39 cellular contexts compared by ENCODE assay signal in the genomic region with DNA sequence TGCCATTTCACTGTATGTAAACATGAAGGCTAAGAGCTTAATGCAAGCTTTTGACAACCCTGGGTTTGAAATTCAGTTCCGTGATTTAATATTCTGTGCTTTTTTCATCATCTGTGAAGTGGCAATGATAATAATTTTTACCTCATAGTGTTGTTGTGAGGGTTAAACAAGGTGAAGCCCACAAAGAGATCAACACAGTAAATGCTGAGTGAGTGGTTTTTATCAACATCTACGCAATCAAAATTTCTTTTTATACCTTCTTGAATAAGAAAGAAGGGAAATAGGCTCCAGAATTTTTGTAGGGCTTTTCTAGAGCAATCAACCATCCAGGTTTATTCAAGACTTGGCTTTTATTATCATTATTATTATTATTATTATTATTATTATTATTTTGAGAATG.
"Had no signal": no experiment of that assay in that cellular context is flagged by ENCODE, and none has a peak within 500 bp of the region (broad histone marks: within the 10 kb centered on the region; RNA-seq: fewer than 3 reads in every experiment).

No MANE protein-coding gene starts in this region.

- ATAC-seq: activated CD4-positive, alpha-beta T cell treated with anti-CD3 and anti-CD28 coated beads for 36 hours; activated CD4-positive, CD25-positive, alpha-beta regulatory T cell treated with anti-CD3 and anti-CD28 coated beads, Interleukin-2, amount 50 U/mL, for 24 hours; activated CD8-positive, alpha-beta memory T cell treated with anti-CD3 and anti-CD28 coated beads, Interleukin-2, amount 10 ng/mL, durations not matched to agents 7 days and 5 days; activated CD8-positive, alpha-beta T cell treated with anti-CD3 and anti-CD28 coated beads, Interleukin-2, amount 10 ng/mL, durations not matched to agents 7 days and 5 days; activated naive CD8-positive, alpha-beta T cell treated with anti-CD3 and anti-CD28 coated beads, Interleukin-2, amount 50 U/mL, for 24 hours had no signal

- H3K27ac Mint-ChIP-seq: activated CD4-positive, alpha-beta memory T cell treated with anti-CD3 and anti-CD28 coated beads, Interleukin-2, amount 10 ng/mL, durations not matched to agents 7 days and 5 days; activated CD4-positive, alpha-beta T cell treated with anti-CD3 and anti-CD28 coated beads for 36 hours; activated CD4-positive, alpha-beta T cell treated with anti-CD3 and anti-CD28 coated beads, Interleukin-2, amount 10 ng/mL, durations not matched to agents 7 days and 5 days; activated CD8-positive, alpha-beta memory T cell treated with anti-CD3 and anti-CD28 coated beads, Interleukin-2, amount 10 ng/mL, durations not matched to agents 7 days and 5 days; activated CD8-positive, alpha-beta T cell treated with anti-CD3 and anti-CD28 coated beads, Interleukin-2, amount 10 ng/mL, durations not matched to agents 7 days and 5 days; activated naive CD4-positive, alpha-beta T cell treated with anti-CD3 and anti-CD28 coated beads, Interleukin-2, amount 10 ng/mL, durations not matched to agents 7 days and 5 days; activated naive CD4-positive, alpha-beta T cell treated with anti-CD3 and anti-CD28 coated beads, Interleukin-2, amount 50 U/mL, for 24 hours; activated naive CD8-positive, alpha-beta T cell; activated naive CD8-positive, alpha-beta T cell treated with anti-CD3 and anti-CD28 coated beads, Interleukin-2, amount 10 ng/mL, durations not matched to agents 7 days and 5 days; activated naive CD8-positive, alpha-beta T cell treated with anti-CD3 and anti-CD28 coated beads, Interleukin-2, amount 50 U/mL, for 24 hours; activated T-cell treated with anti-CD3 and anti-CD28 coated beads, Interleukin-2, amount 50 U/mL, for 24 hours; activated T-helper 2 cell treated with anti-CD3 and anti-CD28 coated beads, Interferon-gamma antibody, Interleukin-2, Interleukin-4, amounts not matched to agents 10 μg/mL and 5 μg/mL and 100 μg/mL, durations not matched to agents 14 hours and 24 hours and 36 hours; brain; T-helper 1 cell treated with Interleukin-12 subunit alpha and Interleukin-12 subunit beta and Interleukin-4 antibody, amounts not matched to agents 30 μg/mL and 1 μg/mL, for 36 hours; T-helper 2 cell treated with Interferon-gamma antibody and Interleukin-4, amounts not matched to agents 5 μg/mL and 100 μg/mL, for 36 hours had no signal

- DNase-seq: activated CD4-positive, alpha-beta memory T cell treated with anti-CD3 and anti-CD28 coated beads, Interleukin-2, amount 10 ng/mL, durations not matched to agents 7 days and 5 days; activated CD4-positive, alpha-beta T cell treated with anti-CD3 and anti-CD28 coated beads for 1 hour; activated CD4-positive, alpha-beta T cell treated with anti-CD3 and anti-CD28 coated beads for 36 hours; activated CD4-positive, alpha-beta T cell treated with anti-CD3 and anti-CD28 coated beads for 48 hours; activated CD4-positive, alpha-beta T cell treated with anti-CD3 and anti-CD28 coated beads, Interleukin-2, amount 10 ng/mL, durations not matched to agents 7 days and 5 days; activated CD4-positive, alpha-beta T cell treated with anti-CD3 and anti-CD28 coated beads, Interleukin-2, amount 50 U/mL, for 48 hours; activated CD4-positive, CD25-positive, alpha-beta regulatory T cell; activated CD8-positive, alpha-beta memory T cell treated with anti-CD3 and anti-CD28 coated beads for 24 hours; activated CD8-positive, alpha-beta memory T cell treated with anti-CD3 and anti-CD28 coated beads, Interleukin-2, amount 10 ng/mL, durations not matched to agents 7 days and 5 days; activated CD8-positive, alpha-beta memory T cell treated with anti-CD3 and anti-CD28 coated beads, Interleukin-2, amount 50 U/mL, for 48 hours; activated CD8-positive, alpha-beta T cell treated with anti-CD3 and anti-CD28 coated beads, Interleukin-2, amount 10 ng/mL, durations not matched to agents 7 days and 5 days; activated effector memory CD4-positive, alpha-beta T cell treated with Interleukin-2 at 50 U/mL for 16 hours; activated gamma-delta T cell; activated naive CD4-positive, alpha-beta T cell treated with anti-CD3 and anti-CD28 coated beads, Interleukin-2, amount 10 ng/mL, durations not matched to agents 7 days and 5 days; activated naive CD4-positive, alpha-beta T cell treated with Interleukin-2 at 50 U/mL for 16 hours; activated naive CD8-positive, alpha-beta T cell treated with anti-CD3 and anti-CD28 coated beads, Interleukin-2, amount 10 ng/mL, durations not matched to agents 7 days and 5 days; activated naive CD8-positive, alpha-beta T cell treated with anti-CD3 and anti-CD28 coated beads, Interleukin-2, amount 50 U/mL, for 24 hours; activated T-cell treated with anti-CD3 and anti-CD28 coated beads, Interleukin-2, amount 50 U/mL, for 24 hours; activated T-cell treated with anti-CD3 and anti-CD28 coated beads, Interleukin-2, amount 50 U/mL, for 48 hours; amygdala; anterior cingulate cortex; caudate nucleus; cerebellar nuclear complex; T-helper 1 cell; T-helper 2 cell; T-helper 9 cell had no signal

- H3K36me3 Mint-ChIP-seq: activated CD8-positive, alpha-beta memory T cell treated with anti-CD3 and anti-CD28 coated beads, Interleukin-2, amount 10 ng/mL, durations not matched to agents 7 days and 5 days; activated naive CD4-positive, alpha-beta T cell treated with anti-CD3 and anti-CD28 coated beads, Interleukin-2, amount 10 ng/mL, durations not matched to agents 7 days and 5 days; activated naive CD4-positive, alpha-beta T cell treated with anti-CD3 and anti-CD28 coated beads, Interleukin-2, amount 50 U/mL, for 24 hours; activated naive CD8-positive, alpha-beta T cell; activated naive CD8-positive, alpha-beta T cell treated with anti-CD3 and anti-CD28 coated beads, Interleukin-2, amount 10 ng/mL, durations not matched to agents 7 days and 5 days; brain had no signal

- H3K4me3 ChIP-seq: ascending aorta, cardiac muscle cell had no signal

- FAIRE-seq: bronchial epithelial cell, TTC549 had no signal

- H3K4me1 ChIP-seq: ascending aorta had no signal

- H3K27me3 ChIP-seq: ascending aorta, cardiac muscle cell had no signal

- H3K36me3 ChIP-seq: ascending aorta, cardiac muscle cell had no signal

- H3K4me1 Mint-ChIP-seq: activated CD4-positive, alpha-beta memory T cell treated with anti-CD3 and anti-CD28 coated beads, Interleukin-2, amount 10 ng/mL, durations not matched to agents 7 days and 5 days; activated CD4-positive, alpha-beta T cell treated with anti-CD3 and anti-CD28 coated beads for 36 hours; activated CD4-positive, alpha-beta T cell treated with anti-CD3 and anti-CD28 coated beads, Interleukin-2, amount 10 ng/mL, durations not matched to agents 7 days and 5 days; activated CD8-positive, alpha-beta memory T cell treated with anti-CD3 and anti-CD28 coated beads, Interleukin-2, amount 10 ng/mL, durations not matched to agents 7 days and 5 days; activated naive CD4-positive, alpha-beta T cell treated with anti-CD3 and anti-CD28 coated beads, Interleukin-2, amount 10 ng/mL, durations not matched to agents 7 days and 5 days; activated naive CD4-positive, alpha-beta T cell treated with anti-CD3 and anti-CD28 coated beads, Interleukin-2, amount 50 U/mL, for 24 hours; activated naive CD8-positive, alpha-beta T cell treated with anti-CD3 and anti-CD28 coated beads, Interleukin-2, amount 10 ng/mL, durations not matched to agents 7 days and 5 days; activated naive CD8-positive, alpha-beta T cell treated with anti-CD3 and anti-CD28 coated beads, Interleukin-2, amount 50 U/mL, for 24 hours; brain; central memory CD8-positive, alpha-beta T cell had no signal

- H3K27me3 Mint-ChIP-seq: activated CD4-positive, alpha-beta memory T cell treated with anti-CD3 and anti-CD28 coated beads, Interleukin-2, amount 10 ng/mL, durations not matched to agents 7 days and 5 days; activated CD4-positive, alpha-beta T cell treated with anti-CD3 and anti-CD28 coated beads for 36 hours; activated CD4-positive, alpha-beta T cell treated with anti-CD3 and anti-CD28 coated beads, Interleukin-2, amount 10 ng/mL, durations not matched to agents 7 days and 5 days; activated CD8-positive, alpha-beta memory T cell treated with anti-CD3 and anti-CD28 coated beads, Interleukin-2, amount 10 ng/mL, durations not matched to agents 7 days and 5 days; activated naive CD4-positive, alpha-beta T cell treated with anti-CD3 and anti-CD28 coated beads, Interleukin-2, amount 10 ng/mL, durations not matched to agents 7 days and 5 days; activated naive CD4-positive, alpha-beta T cell treated with anti-CD3 and anti-CD28 coated beads, Interleukin-2, amount 50 U/mL, for 24 hours; activated naive CD8-positive, alpha-beta T cell; activated naive CD8-positive, alpha-beta T cell treated with anti-CD3 and anti-CD28 coated beads, Interleukin-2, amount 10 ng/mL, durations not matched to agents 7 days and 5 days; activated naive CD8-positive, alpha-beta T cell treated with anti-CD3 and anti-CD28 coated beads, Interleukin-2, amount 50 U/mL, for 24 hours; activated T-cell treated with anti-CD3 and anti-CD28 coated beads, Interleukin-2, amount 50 U/mL, for 24 hours; brain; central memory CD8-positive, alpha-beta T cell had no signal

- H3K9me3 ChIP-seq: ascending aorta had no signal

- H3K27ac ChIP-seq: ascending aorta, cardiac muscle cell, VCaP had no signal

- H3K4me3 Mint-ChIP-seq: activated CD4-positive, alpha-beta memory T cell treated with anti-CD3 and anti-CD28 coated beads, Interleukin-2, amount 10 ng/mL, durations not matched to agents 7 days and 5 days; activated CD4-positive, alpha-beta T cell treated with anti-CD3 and anti-CD28 coated beads for 36 hours; activated CD4-positive, alpha-beta T cell treated with anti-CD3 and anti-CD28 coated beads, Interleukin-2, amount 10 ng/mL, durations not matched to agents 7 days and 5 days; activated CD8-positive, alpha-beta memory T cell treated with anti-CD3 and anti-CD28 coated beads, Interleukin-2, amount 10 ng/mL, durations not matched to agents 7 days and 5 days; activated CD8-positive, alpha-beta T cell treated with anti-CD3 and anti-CD28 coated beads, Interleukin-2, amount 10 ng/mL, durations not matched to agents 7 days and 5 days; activated naive CD4-positive, alpha-beta T cell treated with anti-CD3 and anti-CD28 coated beads, Interleukin-2, amount 10 ng/mL, durations not matched to agents 7 days and 5 days; activated naive CD4-positive, alpha-beta T cell treated with anti-CD3 and anti-CD28 coated beads, Interleukin-2, amount 50 U/mL, for 24 hours; activated naive CD8-positive, alpha-beta T cell; activated naive CD8-positive, alpha-beta T cell treated with anti-CD3 and anti-CD28 coated beads, Interleukin-2, amount 10 ng/mL, durations not matched to agents 7 days and 5 days; activated naive CD8-positive, alpha-beta T cell treated with anti-CD3 and anti-CD28 coated beads, Interleukin-2, amount 50 U/mL, for 24 hours; activated T-cell treated with anti-CD3 and anti-CD28 coated beads, Interleukin-2, amount 50 U/mL, for 24 hours; brain; central memory CD8-positive, alpha-beta T cell; T-helper 1 cell treated with Interleukin-12 subunit alpha and Interleukin-12 subunit beta and Interleukin-4 antibody, amounts not matched to agents 30 μg/mL and 1 μg/mL, for 36 hours; T-helper 2 cell treated with Interferon-gamma antibody and Interleukin-4, amounts not matched to agents 5 μg/mL and 100 μg/mL, for 36 hours had no signal
